Comparison of ENCODE assay signal across 22 cellular contexts in genomic region chr13:113412440-113412839, GRCh38. TPM values are rescaled to one million over a fixed set of nuclear protein-coding genes. Genes with fewer than 3 reads are reported as not detected.
DNase-seq lines count a peak whose midpoint lies in the region; ATAC-seq and TF ChIP-seq lines count a peak whose summit lies in the region.
"Had no signal": no experiment of that assay in that cellular context is flagged by ENCODE, and none has a peak within 500 bp of the region (broad histone marks: within the 10 kb centered on the region; RNA-seq: fewer than 3 reads in every experiment).

No MANE protein-coding gene starts in this region.

- peak in 4 of 5 donors; percentile 8 to 57 (median 15) for DNase-seq in heart left ventricle
- no peak for DNase-seq in heart right ventricle
- peak; percentile 59 for DNase-seq in coronary artery (ENCODE audit: low spot score)
- no peak for DNase-seq in psoas muscle
- peak; percentile 33 to 71 for DNase-seq in aorta
- no peak for DNase-seq in COLO829 (ENCODE audit: low spot score)
- no peak for DNase-seq in left lobe of liver (ENCODE audit: low spot score)
- DNase-seq: Calu3; CD8-positive, alpha-beta memory T cell; DND-41; NCI-H1048; NCI-H1417 treated with DMSO at 0.1 percent for 48 hours; NCI-H1694 treated with DMSO at 0.1 percent for 48 hours; NCI-H2081; NCI-H2227 treated with DMSO at 0.1 percent for 48 hours; NCI-H526 treated with DMSO at 0.1 percent for 48 hours; RPMI8226 had no signal

- H3K9me3 ChIP-seq in heart left ventricle (no peaks in the 10 kb centered on the region), heart right ventricle (no peaks in the 10 kb centered on the region), psoas muscle (no peaks in the 10 kb centered on the region), aorta (ENCODE audit: control insufficient read depth, low read length) (no peaks in the 10 kb centered on the region)

- 97 to 98% (median 97%) methylated on average over 17 to 27 of the region's 27 CpGs for WGBS in heart left ventricle, 4 donors
- 97% methylated on average over 21 to 27 of the region's 27 CpGs for WGBS in heart right ventricle, 2 donors
- 94 to 97% (median 96%) methylated on average over 15 to 27 of the region's 27 CpGs for WGBS in psoas muscle, 3 donors
- 98% methylated on average over 23 to 27 of the region's 27 CpGs for WGBS in aorta, 2 donors

- H3K36me3 ChIP-seq in heart left ventricle (no peaks in the 10 kb centered on the region), heart right ventricle (peaks cover 0 to 2% (median 0%) of the 10 kb centered on the region in 9 donors), psoas muscle (ENCODE audit: insufficient read depth in 1 of 2, low read depth in 1 of 2) (peaks cover 0 to 5% of the 10 kb centered on the region in 2 donors), aorta (ENCODE audit: control insufficient read depth in 1 of 2, insufficient read depth in 2 of 2, low read length in 1 of 2) (no peaks in the 10 kb centered on the region)

- H3K4me3 ChIP-seq in heart left ventricle: no peak overlapping the region
- no peak overlapping the region for H3K4me3 ChIP-seq in heart right ventricle
- no peak overlapping the region for H3K4me3 ChIP-seq in coronary artery
- peak overlapping the region; percentile 44 for H3K4me3 ChIP-seq in psoas muscle
- H3K4me3 ChIP-seq in aorta (ENCODE audit: low read length in 2 of 2): no peak overlapping the region

- TF ChIP-seq CTCF in heart left ventricle (IDR thresholded peaks at IDR 0.05) (no peak), heart right ventricle (IDR thresholded peaks at IDR 0.05) (no peak), coronary artery (IDR thresholded peaks at IDR 0.05) (no peak), psoas muscle (IDR thresholded peaks at IDR 0.05) (no peak)

- intact Hi-C loops in heart left ventricle (cut with DNase I) (no loop called here), heart right ventricle (cut with DNase I) (no loop called here), psoas muscle (cut with DNase I) (loop anchor here in 1 of 2 donors (5.0 kb wide), 1 partner anchor 40 kb away; the partner anchor contains the start of gene ADPRHL1), aorta (cut with DNase I) (loop anchor here in 1 of 2 donors (5.0 kb wide), 1 partner anchor 80 kb away; the partner anchor contains the start of gene DCUN1D2)

- peaks cover 0 to 56% (median 24%) of the 10 kb centered on the region in 12 donors for H3K4me1 ChIP-seq in heart left ventricle
- peaks cover 4 to 57% (median 18%) of the 10 kb centered on the region in 9 donors for H3K4me1 ChIP-seq in heart right ventricle
- peaks cover 50% of the 10 kb centered on the region for H3K4me1 ChIP-seq in psoas muscle
- H3K4me1 ChIP-seq in aorta (ENCODE audit: control insufficient read depth in 1 of 2, insufficient read depth in 2 of 2, low read length in 2 of 2): peaks cover 0 to 1% of the 10 kb centered on the region in 2 donors

- ATAC-seq in heart left ventricle: no peak
- ATAC-seq in heart right ventricle: no peak
- no peak for ATAC-seq in psoas muscle
- ATAC-seq in aorta (ENCODE audit: low FRiP score): no peak
- ATAC-seq in left lobe of liver: no peak

- H3K27ac ChIP-seq in heart left ventricle: peak overlapping the region in 4 of 12 donors; percentile 79 to 95 (median 88)
- peak overlapping the region in 4 of 10 donors; percentile 48 to 84 (median 78) for H3K27ac ChIP-seq in heart right ventricle
- peak overlapping the region; percentile 94 to 96 for H3K27ac ChIP-seq in coronary artery
- peak overlapping the region; percentile 99 for H3K27ac ChIP-seq in psoas muscle
- peak overlapping the region in 1 of 2 donors; percentile 43 for H3K27ac ChIP-seq in aorta (ENCODE audit: low read depth in 1 of 2, low read length in 2 of 2)
- H3K27ac ChIP-seq: 22Rv1, C4-2B, KMS-11 had no signal

- H3K27me3 ChIP-seq in heart left ventricle: peaks cover 0 to 6% (median 0%) of the 10 kb centered on the region in 9 donors
- peaks cover 0 to 6% (median 0%) of the 10 kb centered on the region in 7 donors for H3K27me3 ChIP-seq in heart right ventricle
- H3K27me3 ChIP-seq in psoas muscle (ENCODE audit: insufficient read depth in 3 of 3, low read length in 2 of 3): no peaks in the 10 kb centered on the region
- no peaks in the 10 kb centered on the region for H3K27me3 ChIP-seq in aorta (ENCODE audit: control insufficient read depth in 1 of 2, insufficient read depth in 2 of 2, low read length in 1 of 2)

- no peak for TF ChIP-seq POLR2A in heart left ventricle (IDR thresholded peaks at IDR 0.05)

RNA-seq across cellular contexts. Expression of gene ADPRHL1, which starts 40.8 kb away (rescaled TPM):
- total RNA-seq in heart left ventricle (100 to 1,000 TPM; 329 to 774 (median 572) TPM), heart right ventricle (100 to 1,000 TPM; 381 to 939 (median 762) TPM), psoas muscle (100 to 1,000 TPM; 186 to 776 (median 416) TPM), aorta (10 to 100 TPM in 1 of 2 donors, 1 to 10 TPM in 1; 2.4 to 10.8 TPM), left lobe of liver (1.2 TPM)
- polyA plus RNA-seq in heart left ventricle (100 to 1,000 TPM; 160 to 252 TPM), heart right ventricle (100 to 1,000 TPM; 163 to 192 TPM), psoas muscle (100 to 1,000 TPM; 219 to 326 (median 249) TPM), aorta (1 to 10 TPM; 2.0 to 3.9 TPM)

RNA-seq across cellular contexts. Expression of gene GRTP1, which starts 48.5 kb away (rescaled TPM):
- under 1 TPM in 7 of 9 donors, not detected in 2; 0.36 to 1.00 (median 0.61) TPM for total RNA-seq in heart left ventricle
- 1 to 10 TPM; 1.3 to 3.5 TPM for polyA plus RNA-seq in heart left ventricle
- total RNA-seq in heart right ventricle: 1 to 10 TPM in 3 of 10 donors, under 1 TPM in 7; 0.30 to 1.8 (median 0.78) TPM
- polyA plus RNA-seq in heart right ventricle: 1 to 10 TPM; 1.9 to 3.2 TPM
- 1 to 10 TPM; 1.5 to 4.5 (median 3.7) TPM for total RNA-seq in psoas muscle
- polyA plus RNA-seq in psoas muscle: 1 to 10 TPM; 4.3 to 4.7 (median 4.4) TPM
- total RNA-seq in aorta: 1 to 10 TPM; 2.4 to 4.2 TPM
- 1 to 10 TPM; 3.2 to 9.3 TPM for polyA plus RNA-seq in aorta
- 38.3 TPM for total RNA-seq in left lobe of liver
- total RNA-seq: B cell; CD8-positive, alpha-beta memory T cell had no signal
- polyA plus RNA-seq: CD8-positive, alpha-beta memory T cell; IgD-negative memory B cell had no signal

Comparison
In these comparisons a context has a peak if more than half of its experiments do, and no peak if none do; other contexts are left out.
1. DNase-seq: peak in heart left ventricle (4 of 5), coronary artery (single experiment) and aorta (2 of 2); none in heart right ventricle (0 of 2), psoas muscle (0 of 2), COLO829 (single experiment) and left lobe of liver (single experiment).
2. RNA of gene ADPRHL1, which starts 40.8 kb away (total RNA-seq): 381 to 939 TPM in heart right ventricle, 329 to 774 TPM in heart left ventricle and 186 to 776 TPM in psoas muscle; 2.4 to 10.8 TPM in aorta and 1.2 TPM in left lobe of liver (single experiment); every median in the first group is over 10 times any median in the second.